In genomic region chr4:26217961-26218676, GRCh38 we compare ENCODE assay signal across 8 cellular contexts.
A peak's percentile ranks its signal among the peaks of the same experiment; 100 is the strongest.
DNase-seq lines count a peak whose midpoint lies in the region; ATAC-seq lines count a peak whose summit lies in the region.

No MANE protein-coding gene starts in this region.

- DNase-seq in pons (ENCODE audit: low spot score) (peak; percentile 85), cerebellum (ENCODE audit: low spot score) (no peak)
- no peak for DNase-seq in stimulated activated CD4-positive, alpha-beta T cell treated with anti-CD3 and anti-CD28 coated beads, Interleukin-4, amount 100 ng/mL, for 1 hour
- no peak for DNase-seq in activated CD4-positive, alpha-beta T cell treated with anti-CD3 and anti-CD28 coated beads for 48 hours

- H3K27ac ChIP-seq in cingulate gyrus (ENCODE audit: low read depth, low read length) = peak overlapping the region; percentile 88

- ATAC-seq in GM18511 (IDR thresholded peaks at IDR 0.05; ENCODE audit: unreplicated experiment) = peak; percentile 87
- ATAC-seq in HG03045 (IDR thresholded peaks at IDR 0.05; ENCODE audit: unreplicated experiment) = peak; percentile 69
- no peak for ATAC-seq in GM19467 (IDR thresholded peaks at IDR 0.05; ENCODE audit: unreplicated experiment)
